9 cellular contexts compared by ENCODE assay signal in genomic region chr11:14499178-14499559, GRCh38. TPM values are rescaled to one million over a fixed set of nuclear protein-coding genes. Genes with fewer than 3 reads are reported as not detected.
DNase-seq lines count a peak whose midpoint lies in the region; ATAC-seq, FAIRE-seq and TF ChIP-seq lines count a peak whose summit lies in the region.
"Had no signal": no experiment of that assay in that cellular context is flagged by ENCODE, and none has a peak within 500 bp of the region (broad histone marks: within the 10 kb centered on the region; RNA-seq: fewer than 3 reads in every experiment).

No MANE protein-coding gene starts in this region.

- peaks cover 30% of the 10 kb centered on the region for H3K4me1 Mint-ChIP-seq in astrocyte (ENCODE audit: low read depth, unreplicated experiment)

- H3K4me1 ChIP-seq in astrocyte (ENCODE audit: insufficient read depth, low read length), result peaks cover 2% of the 10 kb centered on the region

- TF ChIP-seq CTCF in astrocyte (IDR thresholded peaks at IDR 0.05; ENCODE audit: insufficient read depth, low read depth, low read length), result no peak

- ATAC-seq in GM18505 (IDR thresholded peaks at IDR 0.05; ENCODE audit: unreplicated experiment) (peak; percentile 27), HG02798 (IDR thresholded peaks at IDR 0.05; ENCODE audit: poor library complexity, unreplicated experiment) (peak; percentile 19)

- peaks cover 58% of the 10 kb centered on the region for H3K79me2 ChIP-seq in astrocyte (ENCODE audit: insufficient read depth, low read length)

- no peaks in the 10 kb centered on the region for H3K9me3 Mint-ChIP-seq in astrocyte (ENCODE audit: unreplicated experiment)

- peak overlapping the region; percentile 90 for H3K27ac ChIP-seq in astrocyte (ENCODE audit: low read depth, low read length)

- H3K27me3 ChIP-seq in astrocyte (ENCODE audit: insufficient read depth, low read length), result no peaks in the 10 kb centered on the region

- FAIRE-seq in astrocyte (lab: Jason Lieb, UNC), result no peak
- FAIRE-seq: endometrium had no signal

- H3K36me3 ChIP-seq in astrocyte (ENCODE audit: insufficient read depth, low read length), result peaks cover 35% of the 10 kb centered on the region

- peak overlapping the region; percentile 99 for H3K4me3 ChIP-seq in astrocyte (ENCODE audit: insufficient read depth, low read depth, low read length)
- peak overlapping the region; percentile 90 for H3K4me3 ChIP-seq in iPS-18c (ENCODE audit: insufficient read depth, low read depth, low read length)

- TF ChIP-seq POLR2A in GM18505 (IDR thresholded peaks at IDR 0.05; ENCODE audit: borderline replicate concordance, extremely low read depth, insufficient read depth, insufficient read length), result no peak

- DNase-seq in RPMI8226 (peak; percentile 11), astrocyte (ENCODE audit: low read depth) (no peak), NCI-H187 treated with DMSO at 0.1 percent for 48 hours (lab: John Stamatoyannopoulos, UW) (no peak), NCI-H2107 (lab: John Stamatoyannopoulos, UW) (no peak)
- peak; percentile 28 for DNase-seq in stimulated activated CD4-positive, alpha-beta T cell treated with anti-CD3 and anti-CD28 coated beads, Interleukin-12 subunit alpha, Interleukin-12 subunit beta, amount 100 ng/mL, for 4 hours

- peak overlapping the region; percentile 97 for H3K9ac ChIP-seq in astrocyte (ENCODE audit: low read length)

- peak overlapping the region; percentile 13 for H2AFZ ChIP-seq in astrocyte (ENCODE audit: low read depth, low read length)

- H3K9me3 ChIP-seq in astrocyte (ENCODE audit: insufficient read depth, low read depth, low read length) (no peaks in the 10 kb centered on the region), iPS-18c (ENCODE audit: control insufficient read depth, insufficient read depth, low read length) (no peaks in the 10 kb centered on the region)

- H3K27ac Mint-ChIP-seq in astrocyte (ENCODE audit: unreplicated experiment), result peak overlapping the region; percentile 67

- H3K4me3 Mint-ChIP-seq in astrocyte (ENCODE audit: unreplicated experiment), result peak overlapping the region; percentile 87

- no peaks in the 10 kb centered on the region for H3K27me3 Mint-ChIP-seq in astrocyte (ENCODE audit: low read depth, unreplicated experiment)

- peaks cover 35% of the 10 kb centered on the region for H4K20me1 ChIP-seq in astrocyte (ENCODE audit: insufficient read depth, low read length)

- peak overlapping the region; percentile 92 for H3K4me2 ChIP-seq in astrocyte (ENCODE audit: low read length)

- peaks cover 15% of the 10 kb centered on the region for H3K36me3 Mint-ChIP-seq in astrocyte (ENCODE audit: low read depth, unreplicated experiment)

RNA-seq across cellular contexts. Expression of gene COPB1, which starts 0.4 kb away (rescaled TPM):
- 223 and 236 TPM in 2 replicates for total RNA-seq in astrocyte

RNA-seq across cellular contexts. Expression of gene PSMA1, which starts 21.0 kb away (rescaled TPM):
- total RNA-seq in astrocyte, result 152 and 164 TPM in 2 replicates

Comparison
In these comparisons a context has a peak if more than half of its experiments do, and no peak if none do; other contexts are left out.
1. DNase-seq: peak in RPMI8226 (single experiment) and stimulated activated CD4-positive, alpha-beta T cell treated with anti-CD3 and anti-CD28 coated beads, Interleukin-12 subunit alpha, Interleukin-12 subunit beta, amount 100 ng/mL, for 4 hours (single experiment); none in astrocyte (single experiment), NCI-H187 treated with DMSO at 0.1 percent for 48 hours (single experiment) and NCI-H2107 (single experiment).